In the genomic region with DNA sequence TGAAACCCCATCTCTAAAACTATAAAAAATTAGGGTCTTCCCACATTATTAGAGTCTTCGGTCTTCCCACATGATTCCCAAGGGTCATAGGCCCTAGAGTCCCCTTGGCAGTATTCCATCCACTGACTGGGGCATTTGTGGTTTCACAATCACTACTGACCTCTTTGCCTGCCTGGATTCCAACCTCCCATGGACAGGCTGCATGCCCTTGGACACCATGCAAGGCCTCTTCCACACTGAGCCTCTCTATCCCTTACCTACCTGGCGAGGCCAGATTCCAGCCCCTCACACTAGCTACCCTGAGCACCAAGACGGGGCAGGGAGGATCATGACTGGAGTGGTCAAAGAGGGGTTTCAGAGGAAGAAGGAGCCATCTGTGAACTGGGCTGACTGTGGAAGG, we compare ENCODE assay signal across 31 cellular contexts.
"Had no signal": no experiment of that assay in that cellular context is flagged by ENCODE, and none has a peak within 500 bp of the region (broad histone marks: within the 10 kb centered on the region; RNA-seq: fewer than 3 reads in every experiment).

No MANE protein-coding gene starts in this region.

- H3K27ac ChIP-seq: hepatocyte, neutrophil, tibial artery had no signal

- H3K4me1 ChIP-seq: tibial artery had no signal

- H2AFZ ChIP-seq: hepatocyte had no signal

- H3K27ac Mint-ChIP-seq: activated CD4-positive, alpha-beta memory T cell treated with anti-CD3 and anti-CD28 coated beads for 36 hours; activated CD4-positive, alpha-beta T cell treated with anti-CD3 and anti-CD28 coated beads, Interleukin-2, amount 10 ng/mL, durations not matched to agents 24 days and 14 days; activated naive CD4-positive, alpha-beta T cell treated with anti-CD3 and anti-CD28 coated beads, Interleukin-2, amount 50 U/mL, for 24 hours; activated naive CD8-positive, alpha-beta T cell treated with anti-CD3 and anti-CD28 coated beads, Interleukin-2, amount 50 U/mL, for 24 hours; activated T-cell treated with anti-CD3 and anti-CD28 coated beads, Interleukin-2, amount 50 U/mL, for 24 hours; stimulated activated memory B cell treated with anti-CD40 and anti-IgM and Interleukin-4, amounts not matched to agents 10 μg/mL and 1 μg/mL and 100 μg/mL, for 72 hours; stimulated activated naive CD8-positive, alpha-beta T cell treated with anti-CD3 and anti-CD28 coated beads, Interleukin-15, amount 100 ng/mL, for 72 hours; T-helper 17 cell had no signal

- DNase-seq: activated CD4-positive, alpha-beta memory T cell treated with anti-CD3 and anti-CD28 coated beads for 36 hours; activated CD4-positive, alpha-beta T cell treated with anti-CD3 and anti-CD28 coated beads, Interleukin-2, amount 10 ng/mL, durations not matched to agents 24 days and 14 days; activated CD4-positive, CD25-positive, alpha-beta regulatory T cell treated with anti-CD3 and anti-CD28 coated beads, Interleukin-2, amount 50 U/mL, for 72 hours; activated CD8-positive, alpha-beta memory T cell treated with anti-CD3 and anti-CD28 coated beads, Interleukin-2, amount 50 U/mL, for 4 hours; activated naive CD8-positive, alpha-beta T cell treated with anti-CD3 and anti-CD28 coated beads, Interleukin-2, amount 50 U/mL, for 24 hours; activated T-cell treated with anti-CD3 and anti-CD28 coated beads, Interleukin-2, amount 50 U/mL, for 24 hours; amygdala; dermis blood vessel endothelial cell; effector CD8-positive, alpha-beta T cell; erythroblast; gastrocnemius medialis; islet precursor cell; left cardiac atrium; midbrain; naive thymus-derived CD4-positive, alpha-beta T cell; small intestine; stimulated activated CD4-positive, alpha-beta T cell treated with anti-CD3 and anti-CD28 coated beads, Interleukin-4, amount 100 ng/mL, for 4 hours; stimulated activated CD8-positive, alpha-beta memory T cell treated with anti-CD3 and anti-CD28 coated beads, Interleukin-4, amount 100 ng/mL, for 48 hours; stimulated activated naive CD8-positive, alpha-beta T cell treated with anti-CD3 and anti-CD28 coated beads, Interleukin-15, amount 100 ng/mL, for 72 hours; T-helper 17 cell; T1000; tibial artery had no signal

- H3K9me3 ChIP-seq: gastrocnemius medialis, neutrophil, tibial artery had no signal

- H3K9me3 Mint-ChIP-seq: activated CD4-positive, alpha-beta memory T cell treated with anti-CD3 and anti-CD28 coated beads for 36 hours; activated CD4-positive, alpha-beta T cell treated with anti-CD3 and anti-CD28 coated beads, Interleukin-2, amount 10 ng/mL, durations not matched to agents 24 days and 14 days; activated naive CD4-positive, alpha-beta T cell treated with anti-CD3 and anti-CD28 coated beads, Interleukin-2, amount 50 U/mL, for 24 hours; activated naive CD8-positive, alpha-beta T cell treated with anti-CD3 and anti-CD28 coated beads, Interleukin-2, amount 50 U/mL, for 24 hours; activated T-cell treated with anti-CD3 and anti-CD28 coated beads, Interleukin-2, amount 50 U/mL, for 24 hours; central memory CD8-positive, alpha-beta T cell; naive thymus-derived CD4-positive, alpha-beta T cell; stimulated activated memory B cell treated with anti-CD40 and anti-IgM and Interleukin-4, amounts not matched to agents 10 μg/mL and 1 μg/mL and 100 μg/mL, for 72 hours; stimulated activated naive CD8-positive, alpha-beta T cell treated with anti-CD3 and anti-CD28 coated beads, Interleukin-15, amount 100 ng/mL, for 72 hours had no signal

- H3K4me3 Mint-ChIP-seq: activated CD4-positive, alpha-beta memory T cell treated with anti-CD3 and anti-CD28 coated beads for 36 hours; activated CD4-positive, alpha-beta T cell treated with anti-CD3 and anti-CD28 coated beads, Interleukin-2, amount 10 ng/mL, durations not matched to agents 24 days and 14 days; activated naive CD4-positive, alpha-beta T cell treated with anti-CD3 and anti-CD28 coated beads, Interleukin-2, amount 50 U/mL, for 24 hours; activated naive CD8-positive, alpha-beta T cell treated with anti-CD3 and anti-CD28 coated beads, Interleukin-2, amount 50 U/mL, for 24 hours; activated T-cell treated with anti-CD3 and anti-CD28 coated beads, Interleukin-2, amount 50 U/mL, for 24 hours; central memory CD8-positive, alpha-beta T cell; naive thymus-derived CD4-positive, alpha-beta T cell; stimulated activated memory B cell treated with anti-CD40 and anti-IgM and Interleukin-4, amounts not matched to agents 10 μg/mL and 1 μg/mL and 100 μg/mL, for 72 hours; stimulated activated naive CD8-positive, alpha-beta T cell treated with anti-CD3 and anti-CD28 coated beads, Interleukin-15, amount 100 ng/mL, for 72 hours; T-helper 17 cell had no signal

- H3K4me2 ChIP-seq: hepatocyte had no signal

- H3K79me2 ChIP-seq: hepatocyte had no signal

- H3K27me3 ChIP-seq: gastrocnemius medialis, hepatocyte, neutrophil, tibial artery had no signal

- H3K36me3 Mint-ChIP-seq: activated CD4-positive, alpha-beta memory T cell treated with anti-CD3 and anti-CD28 coated beads for 36 hours; activated naive CD4-positive, alpha-beta T cell treated with anti-CD3 and anti-CD28 coated beads, Interleukin-2, amount 50 U/mL, for 24 hours; stimulated activated memory B cell treated with anti-CD40 and anti-IgM and Interleukin-4, amounts not matched to agents 10 μg/mL and 1 μg/mL and 100 μg/mL, for 72 hours had no signal

- H3K36me3 ChIP-seq: gastrocnemius medialis, neutrophil, tibial artery had no signal

- H3K27me3 Mint-ChIP-seq: activated CD4-positive, alpha-beta memory T cell treated with anti-CD3 and anti-CD28 coated beads for 36 hours; activated naive CD4-positive, alpha-beta T cell treated with anti-CD3 and anti-CD28 coated beads, Interleukin-2, amount 50 U/mL, for 24 hours; activated naive CD8-positive, alpha-beta T cell treated with anti-CD3 and anti-CD28 coated beads, Interleukin-2, amount 50 U/mL, for 24 hours; activated T-cell treated with anti-CD3 and anti-CD28 coated beads, Interleukin-2, amount 50 U/mL, for 24 hours; progenitor cell of endocrine pancreas; stimulated activated memory B cell treated with anti-CD40 and anti-IgM and Interleukin-4, amounts not matched to agents 10 μg/mL and 1 μg/mL and 100 μg/mL, for 72 hours; stimulated activated naive CD8-positive, alpha-beta T cell treated with anti-CD3 and anti-CD28 coated beads, Interleukin-15, amount 100 ng/mL, for 72 hours had no signal

- ATAC-seq: activated naive CD8-positive, alpha-beta T cell treated with anti-CD3 and anti-CD28 coated beads, Interleukin-2, amount 50 U/mL, for 24 hours; gastrocnemius medialis; left cardiac atrium; naive thymus-derived CD4-positive, alpha-beta T cell; sciatic nerve; stimulated activated memory B cell treated with anti-CD40 and anti-IgM and Interleukin-4, amounts not matched to agents 10 μg/mL and 1 μg/mL and 100 μg/mL, for 72 hours; stimulated activated naive CD8-positive, alpha-beta T cell treated with anti-CD3 and anti-CD28 coated beads, Interleukin-15, amount 100 ng/mL, for 72 hours; T-helper 17 cell had no signal

- FAIRE-seq: bronchial epithelial cell, colon, small intestine had no signal

- H3K4me3 ChIP-seq: gastrocnemius medialis, hepatocyte, tibial artery had no signal
